Comparison of ENCODE assay signal across 1 cellular context in the genomic region with DNA sequence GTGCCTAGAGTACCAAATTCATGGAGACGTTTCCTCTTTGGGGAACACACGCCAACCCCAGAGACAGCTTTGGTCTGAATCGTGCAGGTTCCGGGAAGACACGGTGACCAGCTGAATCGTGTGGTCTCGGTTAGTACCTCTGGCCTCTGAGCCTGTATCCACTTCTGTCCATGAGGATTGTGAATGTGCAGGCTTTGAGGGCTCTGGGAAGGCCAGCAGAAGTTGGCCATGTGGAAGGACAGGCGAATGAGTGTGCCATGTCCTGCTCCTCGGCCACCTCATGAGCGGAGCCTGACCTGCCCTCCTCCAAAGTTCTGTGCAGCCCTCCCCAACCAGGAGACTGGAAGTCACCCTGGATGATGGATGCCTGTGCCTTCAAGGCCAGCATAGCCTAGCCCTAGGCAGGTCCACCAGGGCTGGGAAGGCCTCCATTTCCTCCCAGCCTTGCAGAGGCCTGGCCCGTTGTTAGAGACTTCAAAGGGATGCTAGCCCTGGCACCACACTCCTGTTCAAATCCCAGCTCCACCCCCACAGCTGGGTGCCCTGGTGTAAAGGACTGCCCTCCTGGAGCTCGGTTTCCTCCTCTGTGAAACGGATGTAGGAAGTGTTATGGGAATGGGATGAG.
TF ChIP-seq lines count a peak whose summit lies in the region.

No MANE protein-coding gene starts in this region.

TF ChIP-seq in HepG2, 621 proteins besides CTCF, POLR2A, EP300 and RAD21 (continued from another document):
- TF ChIP-seq, protein P1, sequence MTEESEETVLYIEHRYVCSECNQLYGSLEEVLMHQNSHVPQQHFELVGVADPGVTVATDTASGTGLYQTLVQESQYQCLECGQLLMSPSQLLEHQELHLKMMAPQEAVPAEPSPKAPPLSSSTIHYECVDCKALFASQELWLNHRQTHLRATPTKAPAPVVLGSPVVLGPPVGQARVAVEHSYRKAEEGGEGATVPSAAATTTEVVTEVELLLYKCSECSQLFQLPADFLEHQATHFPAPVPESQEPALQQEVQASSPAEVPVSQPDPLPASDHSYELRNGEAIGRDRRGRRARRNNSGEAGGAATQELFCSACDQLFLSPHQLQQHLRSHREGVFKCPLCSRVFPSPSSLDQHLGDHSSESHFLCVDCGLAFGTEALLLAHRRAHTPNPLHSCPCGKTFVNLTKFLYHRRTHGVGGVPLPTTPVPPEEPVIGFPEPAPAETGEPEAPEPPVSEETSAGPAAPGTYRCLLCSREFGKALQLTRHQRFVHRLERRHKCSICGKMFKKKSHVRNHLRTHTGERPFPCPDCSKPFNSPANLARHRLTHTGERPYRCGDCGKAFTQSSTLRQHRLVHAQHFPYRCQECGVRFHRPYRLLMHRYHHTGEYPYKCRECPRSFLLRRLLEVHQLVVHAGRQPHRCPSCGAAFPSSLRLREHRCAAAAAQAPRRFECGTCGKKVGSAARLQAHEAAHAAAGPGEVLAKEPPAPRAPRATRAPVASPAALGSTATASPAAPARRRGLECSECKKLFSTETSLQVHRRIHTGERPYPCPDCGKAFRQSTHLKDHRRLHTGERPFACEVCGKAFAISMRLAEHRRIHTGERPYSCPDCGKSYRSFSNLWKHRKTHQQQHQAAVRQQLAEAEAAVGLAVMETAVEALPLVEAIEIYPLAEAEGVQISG (CRISPR knock-in tag; IDR thresholded peaks at IDR 0.05): peak; percentile 24; the same call in 1 of the 2 replicates
- no peak for TF ChIP-seq IRX3 (CRISPR knock-in tag; IDR thresholded peaks at IDR 0.05; ENCODE audit: borderline replicate concordance, low read depth)
- 0 out of 2 replicates have a peak, but pooled peaks have one; percentile 15 for TF ChIP-seq ZSCAN25 (CRISPR knock-in tag; IDR thresholded peaks at IDR 0.05)
- TF ChIP-seq, protein P2, sequence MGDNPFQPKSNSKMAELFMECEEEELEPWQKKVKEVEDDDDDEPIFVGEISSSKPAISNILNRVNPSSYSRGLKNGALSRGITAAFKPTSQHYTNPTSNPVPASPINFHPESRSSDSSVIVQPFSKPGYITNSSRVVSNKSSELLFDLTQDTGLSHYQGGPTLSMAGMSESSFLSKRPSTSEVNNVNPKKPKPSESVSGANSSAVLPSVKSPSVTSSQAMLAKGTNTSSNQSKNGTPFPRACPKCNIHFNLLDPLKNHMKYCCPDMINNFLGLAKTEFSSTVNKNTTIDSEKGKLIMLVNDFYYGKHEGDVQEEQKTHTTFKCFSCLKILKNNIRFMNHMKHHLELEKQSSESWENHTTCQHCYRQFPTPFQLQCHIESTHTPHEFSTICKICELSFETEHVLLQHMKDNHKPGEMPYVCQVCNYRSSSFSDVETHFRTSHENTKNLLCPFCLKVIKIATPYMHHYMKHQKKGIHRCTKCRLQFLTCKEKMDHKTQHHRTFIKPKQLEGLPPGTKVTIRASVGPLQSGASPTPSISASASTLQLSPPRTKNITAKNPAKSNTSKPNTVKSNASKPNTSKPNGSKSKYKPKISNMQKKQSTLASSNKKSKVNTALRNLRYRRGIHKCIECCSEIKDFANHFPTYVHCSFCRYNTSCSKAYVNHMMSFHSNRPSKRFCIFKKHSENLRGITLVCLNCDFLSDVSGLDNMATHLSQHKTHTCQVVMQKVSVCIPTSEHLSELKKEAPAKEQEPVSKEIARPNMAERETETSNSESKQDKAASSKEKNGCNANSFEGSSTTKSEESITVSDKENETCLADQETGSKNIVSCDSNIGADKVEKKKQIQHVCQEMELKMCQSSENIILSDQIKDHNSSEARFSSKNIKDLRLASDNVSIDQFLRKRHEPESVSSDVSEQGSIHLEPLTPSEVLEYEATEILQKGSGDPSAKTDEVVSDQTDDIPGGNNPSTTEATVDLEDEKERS (CRISPR knock-in tag; IDR thresholded peaks at IDR 0.05): 0 out of 2 replicates have a peak, but pooled peaks have one; percentile 26
- TF ChIP-seq NRL (CRISPR knock-in tag; IDR thresholded peaks at IDR 0.05; ENCODE audit: borderline replicate concordance): peak; percentile 39; the same call in 1 of the 2 replicates
- TF ChIP-seq TRIM24 (CRISPR knock-in tag; IDR thresholded peaks at IDR 0.05): no peak
- 0 out of 2 replicates have a peak, but pooled peaks have one; percentile 18 for TF ChIP-seq ZNF547 (CRISPR knock-in tag; IDR thresholded peaks at IDR 0.05)
- 0 out of 2 replicates have a peak, but pooled peaks have one; percentile 18 for TF ChIP-seq THAP11 (CRISPR knock-in tag; IDR thresholded peaks at IDR 0.05)
- TF ChIP-seq MBD4 (IDR thresholded peaks at IDR 0.05; ENCODE audit: borderline replicate concordance, low read length): no peak
- TF ChIP-seq, protein P3, sequence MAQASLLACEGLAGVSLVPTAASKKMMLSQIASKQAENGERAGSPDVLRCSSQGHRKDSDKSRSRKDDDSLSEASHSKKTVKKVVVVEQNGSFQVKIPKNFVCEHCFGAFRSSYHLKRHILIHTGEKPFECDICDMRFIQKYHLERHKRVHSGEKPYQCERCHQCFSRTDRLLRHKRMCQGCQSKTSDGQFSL (CRISPR knock-in tag; IDR thresholded peaks at IDR 0.05): no peak
- TF ChIP-seq PAF1 (CRISPR knock-in tag; IDR thresholded peaks at IDR 0.05): no peak
- TF ChIP-seq, protein P4, sequence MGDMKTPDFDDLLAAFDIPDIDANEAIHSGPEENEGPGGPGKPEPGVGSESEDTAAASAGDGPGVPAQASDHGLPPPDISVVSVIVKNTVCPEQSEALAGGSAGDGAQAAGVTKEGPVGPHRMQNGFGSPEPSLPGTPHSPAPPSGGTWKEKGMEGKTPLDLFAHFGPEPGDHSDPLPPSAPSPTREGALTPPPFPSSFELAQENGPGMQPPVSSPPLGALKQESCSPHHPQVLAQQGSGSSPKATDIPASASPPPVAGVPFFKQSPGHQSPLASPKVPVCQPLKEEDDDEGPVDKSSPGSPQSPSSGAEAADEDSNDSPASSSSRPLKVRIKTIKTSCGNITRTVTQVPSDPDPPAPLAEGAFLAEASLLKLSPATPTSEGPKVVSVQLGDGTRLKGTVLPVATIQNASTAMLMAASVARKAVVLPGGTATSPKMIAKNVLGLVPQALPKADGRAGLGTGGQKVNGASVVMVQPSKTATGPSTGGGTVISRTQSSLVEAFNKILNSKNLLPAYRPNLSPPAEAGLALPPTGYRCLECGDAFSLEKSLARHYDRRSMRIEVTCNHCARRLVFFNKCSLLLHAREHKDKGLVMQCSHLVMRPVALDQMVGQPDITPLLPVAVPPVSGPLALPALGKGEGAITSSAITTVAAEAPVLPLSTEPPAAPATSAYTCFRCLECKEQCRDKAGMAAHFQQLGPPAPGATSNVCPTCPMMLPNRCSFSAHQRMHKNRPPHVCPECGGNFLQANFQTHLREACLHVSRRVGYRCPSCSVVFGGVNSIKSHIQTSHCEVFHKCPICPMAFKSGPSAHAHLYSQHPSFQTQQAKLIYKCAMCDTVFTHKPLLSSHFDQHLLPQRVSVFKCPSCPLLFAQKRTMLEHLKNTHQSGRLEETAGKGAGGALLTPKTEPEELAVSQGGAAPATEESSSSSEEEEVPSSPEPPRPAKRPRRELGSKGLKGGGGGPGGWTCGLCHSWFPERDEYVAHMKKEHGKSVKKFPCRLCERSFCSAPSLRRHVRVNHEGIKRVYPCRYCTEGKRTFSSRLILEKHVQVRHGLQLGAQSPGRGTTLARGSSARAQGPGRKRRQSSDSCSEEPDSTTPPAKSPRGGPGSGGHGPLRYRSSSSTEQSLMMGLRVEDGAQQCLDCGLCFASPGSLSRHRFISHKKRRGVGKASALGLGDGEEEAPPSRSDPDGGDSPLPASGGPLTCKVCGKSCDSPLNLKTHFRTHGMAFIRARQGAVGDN (CRISPR knock-in tag; IDR thresholded peaks at IDR 0.05): peak; percentile 84
- TF ChIP-seq, protein P5, sequence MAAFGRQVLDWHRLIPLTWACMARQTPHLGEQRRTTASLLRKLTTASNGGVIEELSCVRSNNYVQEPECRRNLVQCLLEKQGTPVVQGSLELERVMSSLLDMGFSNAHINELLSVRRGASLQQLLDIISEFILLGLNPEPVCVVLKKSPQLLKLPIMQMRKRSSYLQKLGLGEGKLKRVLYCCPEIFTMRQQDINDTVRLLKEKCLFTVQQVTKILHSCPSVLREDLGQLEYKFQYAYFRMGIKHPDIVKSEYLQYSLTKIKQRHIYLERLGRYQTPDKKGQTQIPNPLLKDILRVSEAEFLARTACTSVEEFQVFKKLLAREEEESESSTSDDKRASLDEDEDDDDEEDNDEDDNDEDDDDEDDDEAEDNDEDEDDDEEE (CRISPR knock-in tag; IDR thresholded peaks at IDR 0.05): no peak
- TF ChIP-seq, protein P6, sequence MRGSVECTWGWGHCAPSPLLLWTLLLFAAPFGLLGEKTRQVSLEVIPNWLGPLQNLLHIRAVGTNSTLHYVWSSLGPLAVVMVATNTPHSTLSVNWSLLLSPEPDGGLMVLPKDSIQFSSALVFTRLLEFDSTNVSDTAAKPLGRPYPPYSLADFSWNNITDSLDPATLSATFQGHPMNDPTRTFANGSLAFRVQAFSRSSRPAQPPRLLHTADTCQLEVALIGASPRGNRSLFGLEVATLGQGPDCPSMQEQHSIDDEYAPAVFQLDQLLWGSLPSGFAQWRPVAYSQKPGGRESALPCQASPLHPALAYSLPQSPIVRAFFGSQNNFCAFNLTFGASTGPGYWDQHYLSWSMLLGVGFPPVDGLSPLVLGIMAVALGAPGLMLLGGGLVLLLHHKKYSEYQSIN (CRISPR knock-in tag; IDR thresholded peaks at IDR 0.05; ENCODE audit: borderline replicate concordance): no peak
